ENCODE assay signal across 1 cellular context in the genomic region with DNA sequence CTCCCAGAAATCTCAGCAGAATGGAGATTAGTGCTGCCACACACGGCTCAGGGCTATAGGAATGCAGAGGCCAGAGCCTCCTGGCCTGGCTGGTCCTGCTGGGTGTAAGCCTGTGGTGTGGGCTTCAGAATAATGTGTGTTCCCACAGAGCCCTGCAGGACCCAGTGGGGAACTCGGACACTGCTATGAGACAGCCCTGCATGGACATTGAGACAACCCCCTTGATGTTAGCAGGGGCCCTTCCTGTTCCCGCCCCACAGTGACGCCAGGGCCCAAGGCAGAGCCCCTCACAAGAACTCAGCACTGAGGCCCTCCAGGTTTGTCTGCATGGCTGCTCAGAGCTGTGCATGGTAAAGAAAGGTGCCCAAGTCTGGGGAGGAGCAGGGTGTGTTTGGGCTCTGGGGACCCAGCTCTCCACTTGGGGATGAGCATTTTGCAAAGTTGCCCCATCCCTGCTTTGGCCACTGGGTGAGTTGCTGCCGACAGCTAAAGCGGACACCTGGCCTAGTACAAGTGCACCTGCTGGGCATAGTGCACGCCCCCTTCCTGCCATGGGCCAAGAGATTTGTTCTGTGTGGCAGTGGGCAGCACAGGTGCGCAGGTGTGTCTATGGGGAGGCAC.
TF ChIP-seq lines count a peak whose summit lies in the region.

No MANE protein-coding gene starts in this region.

TF ChIP-seq in HepG2, 621 proteins besides CTCF, POLR2A, EP300 and RAD21:
- TF ChIP-seq SOX13 (IDR thresholded peaks at IDR 0.05): no peak
- no peak for TF ChIP-seq SOX13 (CRISPR knock-in tag; conservative IDR thresholded peaks at IDR 0.05 in 1 of 2, IDR thresholded peaks at IDR 0.05 in 1 of 2)
- TF ChIP-seq FOSL2 (CRISPR knock-in tag; IDR thresholded peaks at IDR 0.05): no peak
- TF ChIP-seq HDAC2 (CRISPR knock-in tag; IDR thresholded peaks at IDR 0.05): no peak
- no peak for TF ChIP-seq ZFY (CRISPR knock-in tag; IDR thresholded peaks at IDR 0.05)
- no peak for TF ChIP-seq POGZ (CRISPR knock-in tag; IDR thresholded peaks at IDR 0.05)
- TF ChIP-seq, protein P1, sequence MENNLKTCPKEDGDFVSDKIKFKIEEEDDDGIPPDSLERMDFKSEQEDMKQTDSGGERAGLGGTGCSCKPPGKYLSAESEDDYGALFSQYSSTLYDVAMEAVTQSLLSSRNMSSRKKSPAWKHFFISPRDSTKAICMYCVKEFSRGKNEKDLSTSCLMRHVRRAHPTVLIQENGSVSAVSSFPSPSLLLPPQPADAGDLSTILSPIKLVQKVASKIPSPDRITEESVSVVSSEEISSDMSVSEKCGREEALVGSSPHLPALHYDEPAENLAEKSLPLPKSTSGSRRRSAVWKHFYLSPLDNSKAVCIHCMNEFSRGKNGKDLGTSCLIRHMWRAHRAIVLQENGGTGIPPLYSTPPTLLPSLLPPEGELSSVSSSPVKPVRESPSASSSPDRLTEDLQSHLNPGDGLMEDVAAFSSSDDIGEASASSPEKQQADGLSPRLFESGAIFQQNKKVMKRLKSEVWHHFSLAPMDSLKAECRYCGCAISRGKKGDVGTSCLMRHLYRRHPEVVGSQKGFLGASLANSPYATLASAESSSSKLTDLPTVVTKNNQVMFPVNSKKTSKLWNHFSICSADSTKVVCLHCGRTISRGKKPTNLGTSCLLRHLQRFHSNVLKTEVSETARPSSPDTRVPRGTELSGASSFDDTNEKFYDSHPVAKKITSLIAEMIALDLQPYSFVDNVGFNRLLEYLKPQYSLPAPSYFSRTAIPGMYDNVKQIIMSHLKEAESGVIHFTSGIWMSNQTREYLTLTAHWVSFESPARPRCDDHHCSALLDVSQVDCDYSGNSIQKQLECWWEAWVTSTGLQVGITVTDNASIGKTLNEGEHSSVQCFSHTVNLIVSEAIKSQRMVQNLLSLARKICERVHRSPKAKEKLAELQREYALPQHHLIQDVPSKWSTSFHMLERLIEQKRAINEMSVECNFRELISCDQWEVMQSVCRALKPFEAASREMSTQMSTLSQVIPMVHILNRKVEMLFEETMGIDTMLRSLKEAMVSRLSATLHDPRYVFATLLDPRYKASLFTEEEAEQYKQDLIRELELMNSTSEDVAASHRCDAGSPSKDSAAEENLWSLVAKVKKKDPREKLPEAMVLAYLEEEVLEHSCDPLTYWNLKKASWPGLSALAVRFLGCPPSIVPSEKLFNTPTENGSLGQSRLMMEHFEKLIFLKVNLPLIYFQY (CRISPR knock-in tag; IDR thresholded peaks at IDR 0.05; ENCODE audit: borderline replicate concordance): no peak
- TF ChIP-seq NFKB2 (CRISPR knock-in tag; IDR thresholded peaks at IDR 0.05; ENCODE audit: borderline replicate concordance): no peak
- no peak for TF ChIP-seq MXI1 (IDR thresholded peaks at IDR 0.05; ENCODE audit: borderline replicate concordance, low read depth, low read length)
- no peak for TF ChIP-seq ZNF530 (CRISPR knock-in tag; IDR thresholded peaks at IDR 0.05; ENCODE audit: low read depth)
- TF ChIP-seq ELF4 (CRISPR knock-in tag; IDR thresholded peaks at IDR 0.05; ENCODE audit: borderline replicate concordance): no peak
- no peak for TF ChIP-seq ZNF614 (CRISPR knock-in tag; IDR thresholded peaks at IDR 0.05; ENCODE audit: borderline replicate concordance)
- no peak for TF ChIP-seq ZNF10 (CRISPR knock-in tag; IDR thresholded peaks at IDR 0.05; ENCODE audit: borderline replicate concordance, low read depth)
- TF ChIP-seq, protein P2, sequence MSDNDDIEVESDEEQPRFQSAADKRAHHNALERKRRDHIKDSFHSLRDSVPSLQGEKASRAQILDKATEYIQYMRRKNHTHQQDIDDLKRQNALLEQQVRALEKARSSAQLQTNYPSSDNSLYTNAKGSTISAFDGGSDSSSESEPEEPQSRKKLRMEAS (IDR thresholded peaks at IDR 0.05): no peak
- no peak for TF ChIP-seq ZNF383 (CRISPR knock-in tag; IDR thresholded peaks at IDR 0.05; ENCODE audit: borderline replicate concordance)
- TF ChIP-seq, protein P3, sequence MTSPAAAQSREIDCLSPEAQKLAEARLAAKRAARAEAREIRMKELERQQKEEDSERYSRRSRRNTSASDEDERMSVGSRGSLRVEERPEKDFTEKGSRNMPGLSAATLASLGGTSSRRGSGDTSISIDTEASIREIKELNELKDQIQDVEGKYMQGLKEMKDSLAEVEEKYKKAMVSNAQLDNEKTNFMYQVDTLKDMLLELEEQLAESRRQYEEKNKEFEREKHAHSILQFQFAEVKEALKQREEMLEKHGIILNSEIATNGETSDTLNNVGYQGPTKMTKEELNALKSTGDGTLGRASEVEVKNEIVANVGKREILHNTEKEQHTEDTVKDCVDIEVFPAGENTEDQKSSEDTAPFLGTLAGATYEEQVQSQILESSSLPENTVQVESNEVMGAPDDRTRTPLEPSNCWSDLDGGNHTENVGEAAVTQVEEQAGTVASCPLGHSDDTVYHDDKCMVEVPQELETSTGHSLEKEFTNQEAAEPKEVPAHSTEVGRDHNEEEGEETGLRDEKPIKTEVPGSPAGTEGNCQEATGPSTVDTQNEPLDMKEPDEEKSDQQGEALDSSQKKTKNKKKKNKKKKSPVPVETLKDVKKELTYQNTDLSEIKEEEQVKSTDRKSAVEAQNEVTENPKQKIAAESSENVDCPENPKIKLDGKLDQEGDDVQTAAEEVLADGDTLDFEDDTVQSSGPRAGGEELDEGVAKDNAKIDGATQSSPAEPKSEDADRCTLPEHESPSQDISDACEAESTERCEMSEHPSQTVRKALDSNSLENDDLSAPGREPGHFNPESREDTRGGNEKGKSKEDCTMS (CRISPR knock-in tag; conservative IDR thresholded peaks at IDR 0.05): no peak
- TF ChIP-seq ZSCAN25 (CRISPR knock-in tag; IDR thresholded peaks at IDR 0.05): no peak
